ENCODE assay signal across 23 cellular contexts in genomic region chr10:104234934-104235333, GRCh38. TPM values are rescaled to one million over a fixed set of nuclear protein-coding genes. Genes with fewer than 3 reads are reported as not detected.
A peak's percentile ranks its signal among the peaks of the same experiment; 100 is the strongest.
DNase-seq lines count a peak whose midpoint lies in the region; ATAC-seq, FAIRE-seq and TF ChIP-seq lines count a peak whose summit lies in the region.
"Had no signal": no experiment of that assay in that cellular context is flagged by ENCODE, and none has a peak within 500 bp of the region (broad histone marks: within the 10 kb centered on the region; RNA-seq: fewer than 3 reads in every experiment).

No MANE protein-coding gene starts in this region.

- H4K20me1 ChIP-seq in K562 (replicated peaks; ENCODE audit: control insufficient read depth, insufficient read depth, low read length): no peaks in the 10 kb centered on the region
- H4K20me1 ChIP-seq: BLaER1 treated with 17β-estradiol and CSF1 and Interleukin-3, amounts not matched to agents 10 nM and 100 nM had no signal

- CTCF ChIA-PET in A549 (lab: Yijun Ruan, JAX): no interaction called here
- CTCF ChIA-PET in K562 (lab: Yijun Ruan, JAX; ENCODE audit: low intra/inter-chr PET ratio): no interaction called here

- no peak overlapping the region for H3K4me2 ChIP-seq in A549
- H3K4me2 ChIP-seq in K562 (ENCODE audit: insufficient read depth, low read length): no peak overlapping the region
- H3K4me2 ChIP-seq: BLaER1 treated with 17β-estradiol and CSF1 and Interleukin-3, amounts not matched to agents 10 nM and 100 nM; GM23338 had no signal

- peaks cover 15% of the 10 kb centered on the region for H3K4me1 ChIP-seq in A549
- peaks cover 4 to 11% of the 10 kb centered on the region in 2 experiments; a peak in 4 of 5 replicates for H3K4me1 ChIP-seq in K562 (replicated peaks in 1 of 2; ENCODE audit: control insufficient read depth in 2 of 2, insufficient read depth in 2 of 2, low read length in 2 of 2)
- H3K4me1 ChIP-seq: BE2C had no signal

- H3K79me2 ChIP-seq in K562 (ENCODE audit: control insufficient read depth, insufficient read depth, low read length): no peaks in the 10 kb centered on the region

- H3K9ac ChIP-seq in K562 (ENCODE audit: insufficient read depth in 1 of 2, low read depth in 2 of 2, low read length in 2 of 2): no peak overlapping the region
- H3K9ac ChIP-seq: BLaER1 treated with 17β-estradiol and CSF1 and Interleukin-3, amounts not matched to agents 10 nM and 100 nM had no signal

- intact Hi-C loops in K562 (cut with micrococcal nuclease): no loop called here

- H3K27ac ChIP-seq in A549 (no peak overlapping the region), K562 (ENCODE audit: extremely low read depth, low read depth, low read length) (no peak overlapping the region)
- H3K27ac ChIP-seq: 22Rv1; BLaER1 treated with 17β-estradiol and CSF1 and Interleukin-3, amounts not matched to agents 10 nM and 100 nM had no signal

- H3K36me3 ChIP-seq in K562 (ENCODE audit: control insufficient read depth, insufficient read depth, low read length): no peaks in the 10 kb centered on the region
- H3K36me3 ChIP-seq: BE2C had no signal

- H3K4me3 ChIP-seq in A549 (no peak overlapping the region), K562 (no peak overlapping the region)
- H3K4me3 ChIP-seq: BLaER1 treated with 17β-estradiol and CSF1 and Interleukin-3, amounts not matched to agents 10 nM and 100 nM; GM23338 had no signal

- H2AFZ ChIP-seq in K562 (ENCODE audit: low read depth, low read length): no peak overlapping the region
- H2AFZ ChIP-seq: GM23338 had no signal

- no peak for TF ChIP-seq POLR2A in A549 (IDR thresholded peaks at IDR 0.05; ENCODE audit: low read length)
- TF ChIP-seq POLR2A in K562 (conservative IDR thresholded peaks at IDR 0.05): no peak

- BruUV-seq in K562 (replicated peaks; lab: Mats Ljungman, UMichigan): no TSS peak

- in situ Hi-C loops in K562 (cut with MboI): no loop called here

- WGBS in A549 (ENCODE audit: missing lambda C conversion rate): 0% methylated on average over 1 of the region's 1 CpG
- 13% methylated on average over 1 of the region's 1 CpG for WGBS in K562 (ENCODE audit: insufficient coverage, low coverage, missing lambda C conversion rate)

- DNase-seq in A549 (ENCODE audit: low read depth in 1 of 2, low spot score in 1 of 2): no peak
- DNase-seq in NAMALWA (ENCODE audit: low spot score): peak; percentile 43
- no peak for DNase-seq in K562 (ENCODE audit: extremely low read depth in 1 of 4, low spot score in 3 of 4)
- DNase-seq: ACHN; AML-193; BE2C; CD4-positive, alpha-beta T cell; CD8-positive, alpha-beta memory T cell; DMS 273 treated with DMSO at 0.1 percent for 48 hours; DMS53; DMS79 treated with DMSO at 0.1 percent for 48 hours; H9; HFFc6 had no signal

- TF ChIP-seq RAD21 in A549 (conservative IDR thresholded peaks at IDR 0.05 in 1 of 2, IDR thresholded peaks at IDR 0.05 in 1 of 2): no peak
- TF ChIP-seq RAD21 in K562 (CRISPR knock-in tag; conservative IDR thresholded peaks at IDR 0.05 in 1 of 2, IDR thresholded peaks at IDR 0.05 in 1 of 2): no peak

- peak; percentile 54 for FAIRE-seq in A549 (lab: Jason Lieb, UNC)
- FAIRE-seq in K562 (lab: Jason Lieb, UNC): no peak
- FAIRE-seq: D721Med, GM12892 had no signal

- H3K9me1 ChIP-seq in K562 (ENCODE audit: control insufficient read depth, insufficient read depth, low read length): no peaks in the 10 kb centered on the region

- ATAC-seq in A549: no peak
- ATAC-seq in K562: no peak
- ATAC-seq in HG02798 (IDR thresholded peaks at IDR 0.05; ENCODE audit: poor library complexity, unreplicated experiment): no peak
- no peak for ATAC-seq in GM21381 (IDR thresholded peaks at IDR 0.05; ENCODE audit: unreplicated experiment)
- ATAC-seq in GM18907 (IDR thresholded peaks at IDR 0.05; ENCODE audit: unreplicated experiment): no peak
- ATAC-seq: GM23338, HCT116 had no signal

- no peaks in the 10 kb centered on the region for H3K27me3 ChIP-seq in K562 (ENCODE audit: control insufficient read depth in 2 of 2, insufficient read depth in 2 of 2, low read length in 2 of 2)

- POLR2A ChIA-PET in A549 (lab: Yijun Ruan, JAX) (no interaction called here), K562 (lab: Yijun Ruan, JAX) (no interaction called here)

- H3K9me3 ChIP-seq in A549: no peaks in the 10 kb centered on the region
- H3K9me3 ChIP-seq in K562 (replicated peaks; ENCODE audit: control insufficient read depth, insufficient read depth, low read depth, low read length): 0 out of 2 replicates have a peak, but pooled peaks cover 3% of the 10 kb centered on the region
- H3K9me3 ChIP-seq: BE2C had no signal

- TF ChIP-seq CTCF in A549 (IDR thresholded peaks at IDR 0.05) (no peak), K562 (IDR thresholded peaks at IDR 0.05 in 2 of 3, conservative IDR thresholded peaks at IDR 0.05 in 1 of 3; ENCODE audit: insufficient read depth in 2 of 3, low read depth in 1 of 3, low read length in 3 of 3) (no peak)

- TF ChIP-seq EP300 in A549 (IDR thresholded peaks at IDR 0.05) (no peak), K562 (IDR thresholded peaks at IDR 0.05; ENCODE audit: low read length) (no peak)

RNA-seq across cellular contexts. Expression of gene CFAP43, which starts 2.8 kb away (rescaled TPM):
- 0.42 and 0.75 TPM in 2 replicates for polyA plus RNA-seq in A549 (2011; rRNA removed)
- 0.08 and 0.13 TPM in 2 replicates for polyA plus RNA-seq in A549 (2012; cell fraction: cytosol; rRNA removed)
- 0.14 and 0.16 TPM in 2 replicates for polyA plus RNA-seq in A549 (2012; cell fraction: nucleus; rRNA removed)
- polyA plus RNA-seq in A549 (2017; fragmentation: RNase III; extraction: RNeasy Plus Mini Kit Qiagen cat#74134 plus additional on column Dnase treatment): 0.16 to 0.36 TPM (median 0.31 TPM) in 3 replicates
- 0.24 and 0.25 TPM in 2 replicates for polyA minus RNA-seq in A549 (2011; rRNA and poly(A)+ RNA removed)
- total RNA-seq in K562 (2011; cell fraction: chromatin; rRNA removed; ENCODE audit: low replicate concordance): 0.32 and 0.49 TPM in 2 replicates
- 0.17 TPM in 1 of 2 replicates, not detected in the other for total RNA-seq in K562 (2011; cell fraction: nucleolus; rRNA removed)
- total RNA-seq in K562 (2011; cell fraction: nucleoplasm; rRNA removed): 0.51 and 0.99 TPM in 2 replicates
- 0.09 and 0.20 TPM in 2 replicates for total RNA-seq in K562 (2014; rRNA removed)
- 0.10 and 0.11 TPM in 2 replicates for total RNA-seq in K562 (2014; rRNA removed; fragmentation: Illumina TruSeq; extraction: Trizol)
- total RNA-seq in K562 (2015; rRNA removed; fragmentation: Illumina TruSeq; extraction: Trizol): 0.11 and 0.15 TPM in 2 replicates
- total RNA-seq in K562 (2021): 0.16 and 0.20 TPM in 2 replicates
- polyA plus RNA-seq in K562 (2011; rRNA removed): 0.43 and 0.86 TPM in 2 replicates
- polyA plus RNA-seq in K562 (2011; cell fraction: cytosol; rRNA removed): 0.27 and 0.31 TPM in 2 replicates
- polyA plus RNA-seq in K562 (2011; cell fraction: nucleus; rRNA removed): 0.83 and 1.0 TPM in 2 replicates
- polyA plus RNA-seq in K562 (2012): 0.10 and 0.17 TPM in 2 replicates
- 0.09 TPM in 1 of 2 replicates, not detected in the other for polyA plus RNA-seq in K562 (2014; fragmentation: Illumina TruSeq; extraction: Trizol)
- under 1 TPM in 1 of 2 experiments, not detected in 1; 0.07 TPM for polyA plus RNA-seq in K562 (2014; fragmentation: Nextera tagmentation; extraction: Ambion mirVana)
- polyA plus RNA-seq in K562 (2014; rRNA removed): 0.04 and 0.54 TPM in 2 replicates
- 0.87 and 1.1 TPM in 2 replicates for polyA minus RNA-seq in K562 (2011; rRNA and poly(A)+ RNA removed)
- not detected in 2 replicates for polyA minus RNA-seq in K562 (2011; cell fraction: cytosol; rRNA and poly(A)+ RNA removed)
- polyA minus RNA-seq in K562 (2011; cell fraction: nucleus; rRNA and poly(A)+ RNA removed): 0.27 and 0.44 TPM in 2 replicates
- total RNA-seq: CD4-positive, alpha-beta T cell had no signal
- polyA plus RNA-seq: CD8-positive, alpha-beta memory T cell had no signal

RNA-seq across cellular contexts. Expression of gene GSTO1, which starts 19.8 kb away (rescaled TPM):
- polyA plus RNA-seq in A549 (2011; rRNA removed) (172 and 204 TPM in 2 replicates), A549 (2017; fragmentation: RNase III; extraction: RNeasy Plus Mini Kit Qiagen cat#74134 plus additional on column Dnase treatment) (152 to 163 TPM (median 156 TPM) in 3 replicates), K562 (2011; rRNA removed) (401 and 592 TPM in 2 replicates), K562 (2014; fragmentation: Illumina TruSeq; extraction: Trizol) (283 and 333 TPM in 2 replicates), K562 (2014; fragmentation: Nextera tagmentation; extraction: Ambion mirVana) (100 to 1,000 TPM; 136 to 205 TPM), K562 (2014; rRNA removed) (315 and 359 TPM in 2 replicates)
- 97.9 and 112 TPM in 2 replicates for polyA plus RNA-seq in A549 (2012; cell fraction: cytosol; rRNA removed)
- 33.3 and 54.1 TPM in 2 replicates for polyA plus RNA-seq in A549 (2012; cell fraction: nucleus; rRNA removed)
- 23.8 TPM in 2 replicates for polyA minus RNA-seq in A549 (2011; rRNA and poly(A)+ RNA removed)
- 31.7 and 33.4 TPM in 2 replicates for total RNA-seq in K562 (2011; cell fraction: chromatin; rRNA removed; ENCODE audit: low replicate concordance)
- total RNA-seq in K562 (2011; cell fraction: nucleolus; rRNA removed): 55.9 and 65.0 TPM in 2 replicates
- total RNA-seq in K562 (2011; cell fraction: nucleoplasm; rRNA removed): 52.1 and 63.5 TPM in 2 replicates
- total RNA-seq in K562 (2014; rRNA removed) (221 and 225 TPM in 2 replicates), K562 (2014; rRNA removed; fragmentation: Illumina TruSeq; extraction: Trizol) (237 and 280 TPM in 2 replicates), K562 (2015; rRNA removed; fragmentation: Illumina TruSeq; extraction: Trizol) (195 and 204 TPM in 2 replicates), K562 (2021) (252 and 275 TPM in 2 replicates)
- 146 and 208 TPM in 2 replicates for polyA plus RNA-seq in K562 (2011; cell fraction: cytosol; rRNA removed)
- 83.6 and 116 TPM in 2 replicates for polyA plus RNA-seq in K562 (2011; cell fraction: nucleus; rRNA removed)
- 188 and 273 TPM in 2 replicates for polyA plus RNA-seq in K562 (2012)
- 170 and 176 TPM in 2 replicates for polyA minus RNA-seq in K562 (2011; rRNA and poly(A)+ RNA removed)
- polyA minus RNA-seq in K562 (2011; cell fraction: cytosol; rRNA and poly(A)+ RNA removed): 104 and 123 TPM in 2 replicates
- 32.2 and 48.5 TPM in 2 replicates for polyA minus RNA-seq in K562 (2011; cell fraction: nucleus; rRNA and poly(A)+ RNA removed)

RNA-seq across cellular contexts. Expression of gene GSTO2, which starts 34.0 kb away (rescaled TPM):
- polyA plus RNA-seq in A549 (2011; rRNA removed) (5.7 and 6.3 TPM in 2 replicates), A549 (2017; fragmentation: RNase III; extraction: RNeasy Plus Mini Kit Qiagen cat#74134 plus additional on column Dnase treatment) (1.3 to 1.9 TPM (median 1.8 TPM) in 3 replicates), K562 (2011; rRNA removed) (0.74 and 1.8 TPM in 2 replicates), K562 (2014; fragmentation: Illumina TruSeq; extraction: Trizol) (0.40 and 0.78 TPM in 2 replicates), K562 (2014; fragmentation: Nextera tagmentation; extraction: Ambion mirVana) (1 to 10 TPM in 1 of 2 experiments, under 1 TPM in 1; 0.90 to 1.0 TPM), K562 (2014; rRNA removed) (1.1 and 1.7 TPM in 2 replicates)
- polyA plus RNA-seq in A549 (2012; cell fraction: cytosol; rRNA removed): 1.7 and 2.1 TPM in 2 replicates
- 0.80 and 3.0 TPM in 2 replicates for polyA plus RNA-seq in A549 (2012; cell fraction: nucleus; rRNA removed)
- 1.6 and 2.8 TPM in 2 replicates for polyA minus RNA-seq in A549 (2011; rRNA and poly(A)+ RNA removed)
- 0.79 and 1.1 TPM in 2 replicates for total RNA-seq in K562 (2011; cell fraction: chromatin; rRNA removed; ENCODE audit: low replicate concordance)
- total RNA-seq in K562 (2011; cell fraction: nucleolus; rRNA removed): 0.79 and 1.8 TPM in 2 replicates
- total RNA-seq in K562 (2011; cell fraction: nucleoplasm; rRNA removed): 1.2 and 2.1 TPM in 2 replicates
- total RNA-seq in K562 (2014; rRNA removed) (0.18 and 0.33 TPM in 2 replicates), K562 (2014; rRNA removed; fragmentation: Illumina TruSeq; extraction: Trizol) (0.29 and 0.45 TPM in 2 replicates), K562 (2015; rRNA removed; fragmentation: Illumina TruSeq; extraction: Trizol) (0.30 and 0.40 TPM in 2 replicates), K562 (2021) (0.96 and 1.4 TPM in 2 replicates)
- polyA plus RNA-seq in K562 (2011; cell fraction: cytosol; rRNA removed): 1.4 and 2.1 TPM in 2 replicates
- 0.86 and 0.92 TPM in 2 replicates for polyA plus RNA-seq in K562 (2011; cell fraction: nucleus; rRNA removed)
- polyA plus RNA-seq in K562 (2012): 0.65 and 0.80 TPM in 2 replicates
- polyA minus RNA-seq in K562 (2011; rRNA and poly(A)+ RNA removed): 0.27 and 0.67 TPM in 2 replicates
- 0.57 and 0.82 TPM in 2 replicates for polyA minus RNA-seq in K562 (2011; cell fraction: cytosol; rRNA and poly(A)+ RNA removed)
- 0.78 and 1.8 TPM in 2 replicates for polyA minus RNA-seq in K562 (2011; cell fraction: nucleus; rRNA and poly(A)+ RNA removed)
- total RNA-seq: H4 had no signal
